Comparison of ENCODE assay signal across 19 cellular contexts in genomic region chr2:70261501-70261900, GRCh38. TPM values are rescaled to one million over a fixed set of nuclear protein-coding genes. Genes with fewer than 3 reads are reported as not detected.
DNase-seq lines count a peak whose midpoint lies in the region; ATAC-seq and TF ChIP-seq lines count a peak whose summit lies in the region.
"Had no signal": no experiment of that assay in that cellular context is flagged by ENCODE, and none has a peak within 500 bp of the region (broad histone marks: within the 10 kb centered on the region; RNA-seq: fewer than 3 reads in every experiment).

No MANE protein-coding gene starts in this region.

- H3K9me3 ChIP-seq in heart right ventricle, result no peaks in the 10 kb centered on the region
- H3K9me3 ChIP-seq: adrenal gland, MG63 had no signal

- CTCF ChIA-PET in activated naive CD4-positive, alpha-beta T cell treated with anti-CD3 and anti-CD28 coated beads for 36 hours (lab: Charles Lee), result no interaction called here

- H3K4me3 Mint-ChIP-seq in type B pancreatic cell, result peak overlapping the region; percentile 32
- H3K4me3 Mint-ChIP-seq in activated naive CD4-positive, alpha-beta T cell treated with anti-CD3 and anti-CD28 coated beads for 36 hours, result no peak overlapping the region
- H3K4me3 Mint-ChIP-seq: neural progenitor cell; stimulated activated naive CD8-positive, alpha-beta T cell treated with anti-CD3 and anti-CD28 coated beads, Interleukin-15, amount 100 ng/mL, for 72 hours had no signal

- ATAC-seq in heart right ventricle (no peak), Right ventricle myocardium inferior (no peak), HG03565 (IDR thresholded peaks at IDR 0.05; ENCODE audit: unreplicated experiment) (no peak)
- ATAC-seq: stimulated activated naive CD8-positive, alpha-beta T cell treated with anti-CD3 and anti-CD28 coated beads, Interleukin-15, amount 100 ng/mL, for 72 hours had no signal

- no peak overlapping the region for H3K27ac Mint-ChIP-seq in type B pancreatic cell
- no peak overlapping the region for H3K27ac Mint-ChIP-seq in activated naive CD4-positive, alpha-beta T cell treated with anti-CD3 and anti-CD28 coated beads for 36 hours
- H3K27ac Mint-ChIP-seq: immature natural killer cell; neural progenitor cell; stimulated activated naive CD8-positive, alpha-beta T cell treated with anti-CD3 and anti-CD28 coated beads, Interleukin-15, amount 100 ng/mL, for 72 hours had no signal

- no peaks in the 10 kb centered on the region for H3K27me3 ChIP-seq in heart right ventricle
- H3K27me3 ChIP-seq: adrenal gland, MG63, neural progenitor cell had no signal

- peaks cover 0 to 51% (median 41%) of the 10 kb centered on the region in 9 donors for H3K4me1 ChIP-seq in heart right ventricle

- H3K36me3 Mint-ChIP-seq in type B pancreatic cell, result peaks cover 22% of the 10 kb centered on the region
- peaks cover 13% of the 10 kb centered on the region for H3K36me3 Mint-ChIP-seq in activated naive CD4-positive, alpha-beta T cell treated with anti-CD3 and anti-CD28 coated beads for 36 hours (ENCODE audit: low read depth)

- peak overlapping the region in 8 of 10 donors; percentile 22 to 96 (median 44) for H3K27ac ChIP-seq in heart right ventricle
- H3K27ac ChIP-seq: adrenal gland, neural progenitor cell had no signal

- peaks cover 0 to 72% (median 14%) of the 10 kb centered on the region in 9 donors for H3K36me3 ChIP-seq in heart right ventricle

- WGBS in heart right ventricle, 2 donors, result 47 to 58% methylated on average over 1 of the region's 1 CpG

- DNase-seq in heart right ventricle, result no peak
- no peak for DNase-seq in Right ventricle myocardium inferior (ENCODE audit: missing footprints)
- DNase-seq in RKO (ENCODE audit: low spot score), result peak; percentile 34
- peak; percentile 6 for DNase-seq in fibroblast of peridontal ligament (ENCODE audit: extremely low read depth)
- no peak for DNase-seq in type B pancreatic cell (ENCODE audit: extremely low spot score, unreplicated experiment)
- DNase-seq in activated naive CD4-positive, alpha-beta T cell treated with anti-CD3 and anti-CD28 coated beads for 36 hours, result no peak
- DNase-seq in AML-193 (lab: John Stamatoyannopoulos, UW), result no peak
- DNase-seq: activated CD4-positive, alpha-beta T cell treated with anti-CD3 and anti-CD28 coated beads, Interleukin-2, amount 50 U/mL, for 4 hours; activated T-cell treated with anti-CD3 and anti-CD28 coated beads, Interleukin-2, amount 50 U/mL, for 48 hours; adrenal gland; cerebellar nuclear complex; HCEC 1CT; immature natural killer cell; MG63; NCI-H1930; NCI-H446; stimulated activated naive CD8-positive, alpha-beta T cell treated with anti-CD3 and anti-CD28 coated beads, Interleukin-15, amount 100 ng/mL, for 72 hours had no signal

- no peaks in the 10 kb centered on the region for H3K9me3 Mint-ChIP-seq in type B pancreatic cell
- no peaks in the 10 kb centered on the region for H3K9me3 Mint-ChIP-seq in activated naive CD4-positive, alpha-beta T cell treated with anti-CD3 and anti-CD28 coated beads for 36 hours
- H3K9me3 Mint-ChIP-seq: immature natural killer cell; stimulated activated naive CD8-positive, alpha-beta T cell treated with anti-CD3 and anti-CD28 coated beads, Interleukin-15, amount 100 ng/mL, for 72 hours had no signal

- TF ChIP-seq CTCF in heart right ventricle (IDR thresholded peaks at IDR 0.05) (peak in 1 of 9 donors; percentile 10), type B pancreatic cell (conservative IDR thresholded peaks at IDR 0.05) (no peak)

- H3K4me3 ChIP-seq in heart right ventricle, result peak overlapping the region in 3 of 10 donors; percentile 11 to 26 (median 12)
- H3K4me3 ChIP-seq: adrenal gland, MG63, neural progenitor cell had no signal

- H3K27me3 Mint-ChIP-seq in type B pancreatic cell, result no peaks in the 10 kb centered on the region
- H3K27me3 Mint-ChIP-seq in activated naive CD4-positive, alpha-beta T cell treated with anti-CD3 and anti-CD28 coated beads for 36 hours (ENCODE audit: low read depth), result no peaks in the 10 kb centered on the region
- H3K27me3 Mint-ChIP-seq: stimulated activated naive CD8-positive, alpha-beta T cell treated with anti-CD3 and anti-CD28 coated beads, Interleukin-15, amount 100 ng/mL, for 72 hours had no signal

- intact Hi-C loops in heart right ventricle (cut with DNase I) (no loop called here), Right ventricle myocardium inferior (cut with DNase I) (no loop called here)
- intact Hi-C loops in activated naive CD4-positive, alpha-beta T cell treated with anti-CD3 and anti-CD28 coated beads for 36 hours (cut with micrococcal nuclease), result no loop called here

- H3K4me1 Mint-ChIP-seq in type B pancreatic cell (ENCODE audit: unreplicated experiment), result peaks cover 26% of the 10 kb centered on the region
- peaks cover 41% of the 10 kb centered on the region for H3K4me1 Mint-ChIP-seq in activated naive CD4-positive, alpha-beta T cell treated with anti-CD3 and anti-CD28 coated beads for 36 hours (ENCODE audit: low read depth)

RNA-seq across cellular contexts. Expression of gene PCYOX1, which starts 3.6 kb away (rescaled TPM):
- 100 to 1,000 TPM in 1 of 10 donors, 10 to 100 TPM in 9; 72.5 to 151 (median 84.2) TPM for total RNA-seq in heart right ventricle
- 10 to 100 TPM; 10.5 to 21.3 TPM for polyA plus RNA-seq in heart right ventricle
- 104 TPM for total RNA-seq in Right ventricle myocardium inferior
- total RNA-seq in type B pancreatic cell (ENCODE audit: low replicate concordance), result 76.8 and 80.8 TPM in 2 replicates
- total RNA-seq in activated naive CD4-positive, alpha-beta T cell treated with anti-CD3 and anti-CD28 coated beads for 36 hours, result 1 to 10 TPM; 7.9 to 8.5 TPM

RNA-seq across cellular contexts. Expression of gene TIA1, which starts 13.1 kb away (rescaled TPM):
- total RNA-seq in heart right ventricle (10 to 100 TPM; 33.8 to 58.1 (median 43.2) TPM), Right ventricle myocardium inferior (49.1 TPM), type B pancreatic cell (ENCODE audit: low replicate concordance) (176 and 300 TPM in 2 replicates)
- polyA plus RNA-seq in heart right ventricle, result 100 to 1,000 TPM in 1 of 2 donors, 10 to 100 TPM in 1; 18.8 to 107 TPM
- 10 to 100 TPM; 83.2 to 83.9 TPM for total RNA-seq in activated naive CD4-positive, alpha-beta T cell treated with anti-CD3 and anti-CD28 coated beads for 36 hours

RNA-seq across cellular contexts. Expression of gene SNRPG, which starts 32.0 kb away (rescaled TPM):
- total RNA-seq in heart right ventricle, result 100 to 1,000 TPM in 8 of 10 donors, 10 to 100 TPM in 2; 89.9 to 171 (median 113) TPM
- polyA plus RNA-seq in heart right ventricle, result 100 to 1,000 TPM; 158 to 263 TPM
- 159 TPM for total RNA-seq in Right ventricle myocardium inferior
- 153 and 187 TPM in 2 replicates for total RNA-seq in type B pancreatic cell (ENCODE audit: low replicate concordance)
- total RNA-seq in activated naive CD4-positive, alpha-beta T cell treated with anti-CD3 and anti-CD28 coated beads for 36 hours, result 100 to 1,000 TPM; 439 to 458 TPM

RNA-seq across cellular contexts. Expression of gene FAM136A, which starts 40.4 kb away (rescaled TPM):
- total RNA-seq in heart right ventricle, result 10 to 100 TPM; 17.6 to 26.9 (median 21.0) TPM
- 10 to 100 TPM; 18.3 to 29.2 TPM for polyA plus RNA-seq in heart right ventricle
- total RNA-seq in Right ventricle myocardium inferior, result 26.0 TPM
- 49.6 and 50.7 TPM in 2 replicates for total RNA-seq in type B pancreatic cell (ENCODE audit: low replicate concordance)
- total RNA-seq in activated naive CD4-positive, alpha-beta T cell treated with anti-CD3 and anti-CD28 coated beads for 36 hours, result 10 to 100 TPM; 41.9 to 44.0 TPM

Comparison
In these comparisons a context has a peak if more than half of its experiments do, and no peak if none do; other contexts are left out.
1. DNase-seq: peak in RKO (single experiment) and fibroblast of peridontal ligament (single experiment); none in heart right ventricle (0 of 2), Right ventricle myocardium inferior (single experiment), type B pancreatic cell (single experiment), activated naive CD4-positive, alpha-beta T cell treated with anti-CD3 and anti-CD28 coated beads for 36 hours (single experiment) and AML-193 (0 of 2).